In the genomic region with DNA sequence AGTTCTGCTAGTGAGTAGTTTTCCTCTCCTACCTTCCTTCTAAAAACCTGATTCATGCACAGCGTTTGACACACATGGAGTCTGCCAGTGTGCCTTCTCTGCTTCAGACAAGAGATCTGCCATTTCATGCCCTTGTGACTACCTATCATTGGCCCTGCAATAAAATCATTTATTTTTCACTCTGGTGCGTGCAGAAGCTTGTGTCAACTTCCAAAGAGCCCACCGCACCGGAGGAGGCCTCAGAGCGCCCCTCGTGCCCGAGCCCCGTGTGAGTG, we compare ENCODE assay signal across 1 cellular context.
TF ChIP-seq lines count a peak whose summit lies in the region.

No MANE protein-coding gene starts in this region.

TF ChIP-seq in WTC11, 78 proteins besides CTCF, POLR2A, EP300 and RAD21 (continued from another document):
- TF ChIP-seq, protein P1, sequence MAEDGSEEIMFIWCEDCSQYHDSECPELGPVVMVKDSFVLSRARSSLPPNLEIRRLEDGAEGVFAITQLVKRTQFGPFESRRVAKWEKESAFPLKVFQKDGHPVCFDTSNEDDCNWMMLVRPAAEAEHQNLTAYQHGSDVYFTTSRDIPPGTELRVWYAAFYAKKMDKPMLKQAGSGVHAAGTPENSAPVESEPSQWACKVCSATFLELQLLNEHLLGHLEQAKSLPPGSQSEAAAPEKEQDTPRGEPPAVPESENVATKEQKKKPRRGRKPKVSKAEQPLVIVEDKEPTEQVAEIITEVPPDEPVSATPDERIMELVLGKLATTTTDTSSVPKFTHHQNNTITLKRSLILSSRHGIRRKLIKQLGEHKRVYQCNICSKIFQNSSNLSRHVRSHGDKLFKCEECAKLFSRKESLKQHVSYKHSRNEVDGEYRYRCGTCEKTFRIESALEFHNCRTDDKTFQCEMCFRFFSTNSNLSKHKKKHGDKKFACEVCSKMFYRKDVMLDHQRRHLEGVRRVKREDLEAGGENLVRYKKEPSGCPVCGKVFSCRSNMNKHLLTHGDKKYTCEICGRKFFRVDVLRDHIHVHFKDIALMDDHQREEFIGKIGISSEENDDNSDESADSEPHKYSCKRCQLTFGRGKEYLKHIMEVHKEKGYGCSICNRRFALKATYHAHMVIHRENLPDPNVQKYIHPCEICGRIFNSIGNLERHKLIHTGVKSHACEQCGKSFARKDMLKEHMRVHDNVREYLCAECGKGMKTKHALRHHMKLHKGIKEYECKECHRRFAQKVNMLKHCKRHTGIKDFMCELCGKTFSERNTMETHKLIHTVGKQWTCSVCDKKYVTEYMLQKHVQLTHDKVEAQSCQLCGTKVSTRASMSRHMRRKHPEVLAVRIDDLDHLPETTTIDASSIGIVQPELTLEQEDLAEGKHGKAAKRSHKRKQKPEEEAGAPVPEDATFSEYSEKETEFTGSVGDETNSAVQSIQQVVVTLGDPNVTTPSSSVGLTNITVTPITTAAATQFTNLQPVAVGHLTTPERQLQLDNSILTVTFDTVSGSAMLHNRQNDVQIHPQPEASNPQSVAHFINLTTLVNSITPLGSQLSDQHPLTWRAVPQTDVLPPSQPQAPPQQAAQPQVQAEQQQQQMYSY (CRISPR knock-in tag; IDR thresholded peaks at IDR 0.05): no peak
- no peak for TF ChIP-seq SMAD3 (CRISPR knock-in tag; IDR thresholded peaks at IDR 0.05; ENCODE audit: borderline replicate concordance)
- TF ChIP-seq, protein P2, sequence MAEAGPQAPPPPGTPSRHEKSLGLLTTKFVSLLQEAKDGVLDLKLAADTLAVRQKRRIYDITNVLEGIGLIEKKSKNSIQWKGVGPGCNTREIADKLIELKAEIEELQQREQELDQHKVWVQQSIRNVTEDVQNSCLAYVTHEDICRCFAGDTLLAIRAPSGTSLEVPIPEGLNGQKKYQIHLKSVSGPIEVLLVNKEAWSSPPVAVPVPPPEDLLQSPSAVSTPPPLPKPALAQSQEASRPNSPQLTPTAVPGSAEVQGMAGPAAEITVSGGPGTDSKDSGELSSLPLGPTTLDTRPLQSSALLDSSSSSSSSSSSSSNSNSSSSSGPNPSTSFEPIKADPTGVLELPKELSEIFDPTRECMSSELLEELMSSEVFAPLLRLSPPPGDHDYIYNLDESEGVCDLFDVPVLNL (CRISPR knock-in tag; IDR thresholded peaks at IDR 0.05; ENCODE audit: borderline replicate concordance, low read depth): no peak
